Comparison of ENCODE assay signal across 11 cellular contexts in genomic region chr4:41359836-41360213, GRCh38.
DNase-seq lines count a peak whose midpoint lies in the region; ATAC-seq and TF ChIP-seq lines count a peak whose summit lies in the region.
"Had no signal": no experiment of that assay in that cellular context is flagged by ENCODE, and none has a peak within 500 bp of the region (broad histone marks: within the 10 kb centered on the region; RNA-seq: fewer than 3 reads in every experiment).

No MANE protein-coding gene starts in this region.

- H3K4me1 ChIP-seq in mesendoderm (ENCODE audit: control insufficient read depth, low read depth, low read length) (peaks cover 19% of the 10 kb centered on the region), foreskin keratinocyte (no peaks in the 10 kb centered on the region)

- H3K9ac ChIP-seq in mesendoderm (ENCODE audit: low read length), result peak overlapping the region; percentile 56

- H2BK120ac ChIP-seq in mesendoderm (ENCODE audit: low read depth, low read length), result no peak overlapping the region

- H3K4me3 ChIP-seq in choroid plexus epithelial cell (ENCODE audit: low read depth, low read length) (peak overlapping the region; percentile 59), mesendoderm (ENCODE audit: low read length) (no peak overlapping the region)

- no CpG with 5 or more reads among the region's 11 CpGs for WGBS in mesendoderm (ENCODE audit: extremely low coverage, insufficient coverage, low lambda C conversion rate)

- H3K27ac ChIP-seq in mesendoderm (ENCODE audit: low read depth, low read length) (no peak overlapping the region), foreskin keratinocyte (no peak overlapping the region)

- H3K4me3 Mint-ChIP-seq in activated T-cell treated with anti-CD3 and anti-CD28 coated beads, Interleukin-2, amount 50 U/mL, for 72 hours, result peak overlapping the region; percentile 22
- H3K4me3 Mint-ChIP-seq in type B pancreatic cell, result peak overlapping the region; percentile 80

- DNase-seq in activated T-cell treated with anti-CD3 and anti-CD28 coated beads, Interleukin-2, amount 50 U/mL, for 72 hours, result no peak
- DNase-seq in activated T-cell treated with anti-CD3 and anti-CD28 coated beads, Interleukin-2, amount 50 U/mL, for 48 hours, result no peak
- DNase-seq in choroid plexus epithelial cell (ENCODE audit: low read depth), result no peak
- DNase-seq in mesendoderm, result peak; percentile 57
- DNase-seq in type B pancreatic cell (ENCODE audit: extremely low spot score, unreplicated experiment), result no peak
- no peak for DNase-seq in GF-D8 (lab: John Stamatoyannopoulos, UW)
- DNase-seq in foreskin keratinocyte, result no peak
- DNase-seq in DMS79 treated with DMSO at 0.1 percent for 48 hours (lab: John Stamatoyannopoulos, UW), result no peak
- DNase-seq: activated CD4-positive, CD25-positive, alpha-beta regulatory T cell treated with anti-CD3 and anti-CD28 coated beads, Interleukin-2, amount 50 U/mL, for 72 hours; cortex of kidney; naive B cell had no signal

- H4K5ac ChIP-seq in mesendoderm (ENCODE audit: low read length), result no peak overlapping the region

- no peak overlapping the region for H3K4ac ChIP-seq in mesendoderm (ENCODE audit: low read depth, low read length)

- peaks cover 39% of the 10 kb centered on the region for H3K27me3 Mint-ChIP-seq in activated T-cell treated with anti-CD3 and anti-CD28 coated beads, Interleukin-2, amount 50 U/mL, for 72 hours (ENCODE audit: low read depth)
- H3K27me3 Mint-ChIP-seq in type B pancreatic cell, result peaks cover 25% of the 10 kb centered on the region

- H3K9me3 Mint-ChIP-seq in activated T-cell treated with anti-CD3 and anti-CD28 coated beads, Interleukin-2, amount 50 U/mL, for 72 hours, result peaks cover 2 to 3% of the 10 kb centered on the region in 2 donors
- H3K9me3 Mint-ChIP-seq in type B pancreatic cell, result no peaks in the 10 kb centered on the region

- H3K56ac ChIP-seq in mesendoderm (ENCODE audit: low read length), result peak overlapping the region; percentile 7

- H3K36me3 Mint-ChIP-seq in activated T-cell treated with anti-CD3 and anti-CD28 coated beads, Interleukin-2, amount 50 U/mL, for 72 hours (ENCODE audit: insufficient read depth in 2 of 2), result peaks cover 0 to 2% of the 10 kb centered on the region in 2 donors
- no peaks in the 10 kb centered on the region for H3K36me3 Mint-ChIP-seq in type B pancreatic cell

- no peak overlapping the region for H2AK5ac ChIP-seq in mesendoderm (ENCODE audit: low read length)

- no peak overlapping the region for H2BK5ac ChIP-seq in mesendoderm (ENCODE audit: low read length)

- peak overlapping the region; percentile 19 for H3K18ac ChIP-seq in mesendoderm (ENCODE audit: low read length)

- H3K23ac ChIP-seq in mesendoderm (ENCODE audit: low read length), result no peak overlapping the region

- no peak for ATAC-seq in activated T-cell treated with anti-CD3 and anti-CD28 coated beads, Interleukin-2, amount 50 U/mL, for 72 hours (replicated peaks in 1 of 2)
- ATAC-seq in foreskin keratinocyte, result no peak

- H3K27me3 ChIP-seq in mesendoderm (ENCODE audit: insufficient read depth, low read length, poor library complexity) (peaks cover 12% of the 10 kb centered on the region), foreskin keratinocyte (peaks cover 64% of the 10 kb centered on the region)

- no peak overlapping the region for H2BK15ac ChIP-seq in mesendoderm (replicated peaks; ENCODE audit: low read depth)

- no peaks in the 10 kb centered on the region for H3K4me1 Mint-ChIP-seq in activated T-cell treated with anti-CD3 and anti-CD28 coated beads, Interleukin-2, amount 50 U/mL, for 72 hours (ENCODE audit: low read depth)
- H3K4me1 Mint-ChIP-seq in type B pancreatic cell (ENCODE audit: unreplicated experiment), result peaks cover 22% of the 10 kb centered on the region

- H3K36me3 ChIP-seq in mesendoderm (ENCODE audit: control insufficient read depth, insufficient read depth, low read length), result no peaks in the 10 kb centered on the region

- H3K27ac Mint-ChIP-seq in activated T-cell treated with anti-CD3 and anti-CD28 coated beads, Interleukin-2, amount 50 U/mL, for 72 hours, result no peak overlapping the region
- no peak overlapping the region for H3K27ac Mint-ChIP-seq in type B pancreatic cell
- H3K27ac Mint-ChIP-seq: naive B cell had no signal

- peak overlapping the region; percentile 77 for H3K4me2 ChIP-seq in mesendoderm (ENCODE audit: low read length)

- no peak overlapping the region for H4K8ac ChIP-seq in mesendoderm (ENCODE audit: low read depth, low read length)

- no peaks in the 10 kb centered on the region for H3K79me2 ChIP-seq in mesendoderm (ENCODE audit: control insufficient read depth, insufficient read depth, low read length)

- no peaks in the 10 kb centered on the region for H3K79me1 ChIP-seq in mesendoderm (ENCODE audit: low read length)

- no peak for TF ChIP-seq CTCF in choroid plexus epithelial cell (conservative IDR thresholded peaks at IDR 0.05; ENCODE audit: low read depth, low read length)
- TF ChIP-seq CTCF in type B pancreatic cell (conservative IDR thresholded peaks at IDR 0.05), result no peak
- no peak for TF ChIP-seq CTCF in foreskin keratinocyte (conservative IDR thresholded peaks at IDR 0.05)
